ENCODE assay signal across 8 cellular contexts in the genomic region with DNA sequence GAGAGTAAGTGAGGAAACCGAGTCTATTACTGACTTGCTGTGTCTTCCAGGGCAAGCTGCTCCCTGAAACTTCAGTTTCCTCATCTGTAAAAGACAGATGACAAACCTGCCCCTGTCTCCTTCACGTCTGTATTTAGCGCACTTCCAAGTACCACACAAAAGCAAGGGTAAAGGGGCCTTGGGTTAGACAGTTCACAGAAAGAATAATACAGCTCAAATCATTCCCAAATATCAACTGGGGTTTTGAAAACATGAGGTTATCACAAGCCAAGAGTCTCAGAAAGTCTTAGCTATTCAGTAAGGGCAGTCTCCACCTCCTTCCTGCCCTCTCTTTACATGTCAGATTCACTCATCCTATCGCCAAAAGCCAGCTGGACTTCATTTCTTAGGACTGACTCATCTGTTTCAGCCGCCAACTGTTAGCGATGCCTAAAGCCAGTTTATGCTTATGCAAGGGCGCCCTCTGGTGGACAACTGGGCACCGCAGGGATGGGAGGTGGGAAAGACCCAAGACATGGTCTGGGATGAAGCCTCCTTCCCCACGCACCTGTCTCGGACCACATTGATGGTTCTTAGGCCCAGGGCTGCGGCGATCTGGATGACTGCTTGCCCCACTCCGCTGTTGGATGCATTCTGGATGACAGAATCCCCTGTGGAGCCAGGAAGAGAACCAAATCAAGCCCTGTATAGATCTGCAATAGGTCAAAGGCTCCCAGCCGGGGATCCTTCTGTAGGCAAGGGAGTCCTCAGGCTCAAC.
A peak's percentile ranks its signal among the peaks of the same experiment; 100 is the strongest.
DNase-seq lines count a peak whose midpoint lies in the region; ATAC-seq and TF ChIP-seq lines count a peak whose summit lies in the region.

No MANE protein-coding gene starts in this region.

- peak; percentile 71 for ATAC-seq in HG02642 (IDR thresholded peaks at IDR 0.05; ENCODE audit: poor library complexity, unreplicated experiment)
- no peak for ATAC-seq in GM18909 (IDR thresholded peaks at IDR 0.05; ENCODE audit: poor library complexity, unreplicated experiment)

- H3K4me3 ChIP-seq in astrocyte of the cerebellum (ENCODE audit: low read depth, low read length) (no peak overlapping the region), retinal pigment epithelial cell (ENCODE audit: low read length) (no peak overlapping the region)

- in situ Hi-C loops in astrocyte of the cerebellum (cut with HindIII; ENCODE audit: low sequenced_read_pairs) = no loop called here

- TF ChIP-seq CTCF in astrocyte of the cerebellum (IDR thresholded peaks at IDR 0.05; ENCODE audit: low read depth, low read length, missing control alignments) (peak; percentile 96), retinal pigment epithelial cell (conservative IDR thresholded peaks at IDR 0.05; ENCODE audit: low read depth, low read length) (peak; percentile 98)

- DNase-seq in DMS53 (lab: John Stamatoyannopoulos, UW) (peak; percentile 97), NCI-H2029 (lab: John Stamatoyannopoulos, UW) (peak; percentile 86), T-helper 9 cell (peak; percentile 96), astrocyte of the cerebellum (ENCODE audit: low read depth) (peak; percentile 99), hepatic stellate cell (ENCODE audit: low spot score) (peak; percentile 97), retinal pigment epithelial cell (ENCODE audit: low read depth) (peak; percentile 94)
